Comparison of ENCODE assay signal across 1 cellular context in the genomic region with DNA sequence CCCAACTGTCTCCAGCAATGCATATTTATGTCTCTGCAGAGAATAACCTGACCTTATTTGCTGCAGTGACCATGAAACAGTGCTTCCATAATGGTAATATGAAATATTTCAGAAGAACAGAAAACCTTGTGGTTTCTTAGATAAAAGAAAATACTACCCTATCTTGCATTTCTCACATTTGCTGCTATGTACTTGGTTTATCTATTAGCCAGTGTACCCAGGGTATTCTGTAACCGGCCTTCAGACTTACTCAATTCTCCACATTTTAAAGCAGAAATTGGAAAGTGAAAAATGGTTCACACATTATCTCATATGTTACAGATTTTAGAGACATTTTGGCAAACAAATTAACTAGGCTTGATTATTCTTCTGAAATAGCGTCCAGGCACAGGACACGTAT.
TF ChIP-seq lines count a peak whose summit lies in the region.

No MANE protein-coding gene starts in this region.

TF ChIP-seq in K562, 482 proteins besides CTCF, POLR2A, EP300 and RAD21 (continued from another document):
- TF ChIP-seq, protein P1, sequence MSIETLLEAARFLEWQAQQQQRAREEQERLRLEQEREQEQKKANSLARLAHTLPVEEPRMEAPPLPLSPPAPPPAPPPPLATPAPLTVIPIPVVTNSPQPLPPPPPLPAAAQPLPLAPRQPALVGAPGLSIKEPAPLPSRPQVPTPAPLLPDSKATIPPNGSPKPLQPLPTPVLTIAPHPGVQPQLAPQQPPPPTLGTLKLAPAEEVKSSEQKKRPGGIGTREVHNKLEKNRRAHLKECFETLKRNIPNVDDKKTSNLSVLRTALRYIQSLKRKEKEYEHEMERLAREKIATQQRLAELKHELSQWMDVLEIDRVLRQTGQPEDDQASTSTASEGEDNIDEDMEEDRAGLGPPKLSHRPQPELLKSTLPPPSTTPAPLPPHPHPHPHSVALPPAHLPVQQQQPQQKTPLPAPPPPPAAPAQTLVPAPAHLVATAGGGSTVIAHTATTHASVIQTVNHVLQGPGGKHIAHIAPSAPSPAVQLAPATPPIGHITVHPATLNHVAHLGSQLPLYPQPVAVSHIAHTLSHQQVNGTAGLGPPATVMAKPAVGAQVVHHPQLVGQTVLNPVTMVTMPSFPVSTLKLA (conservative IDR thresholded peaks at IDR 0.05): 0 out of 4 replicates have a peak, but pooled peaks of 1 of the 2 experiments have one; percentile 3
- no peak for TF ChIP-seq HEY1 (CRISPR knock-in tag; IDR thresholded peaks at IDR 0.05; ENCODE audit: borderline replicate concordance)
- TF ChIP-seq MTA2 (IDR thresholded peaks at IDR 0.05; ENCODE audit: low read depth): peak; percentile 44
- peak; percentile 87 for TF ChIP-seq TEAD4 (IDR thresholded peaks at IDR 0.05; ENCODE audit: low read length)
- TF ChIP-seq TEAD4 (CRISPR knock-in tag; IDR thresholded peaks at IDR 0.05; ENCODE audit: borderline replicate concordance): no peak
- TF ChIP-seq LARP7 (IDR thresholded peaks at IDR 0.05): no peak
- no peak for TF ChIP-seq KAT7 (CRISPR knock-in tag; IDR thresholded peaks at IDR 0.05; ENCODE audit: borderline replicate concordance)
- no peak for TF ChIP-seq JUN (IDR thresholded peaks at IDR 0.05; ENCODE audit: borderline replicate concordance, low read depth, low read length)
- TF ChIP-seq JUN (CRISPR knock-in tag; IDR thresholded peaks at IDR 0.05; ENCODE audit: borderline replicate concordance): no peak
- peak; percentile 45 for TF ChIP-seq HDAC3 (IDR thresholded peaks at IDR 0.05; ENCODE audit: borderline replicate concordance, partially characterized antibody)
- TF ChIP-seq MCM2 (IDR thresholded peaks at IDR 0.05; ENCODE audit: low read depth): no peak
- no peak for TF ChIP-seq NELFE (IDR thresholded peaks at IDR 0.05; ENCODE audit: insufficient read depth, insufficient read length)
- TF ChIP-seq, protein P2, sequence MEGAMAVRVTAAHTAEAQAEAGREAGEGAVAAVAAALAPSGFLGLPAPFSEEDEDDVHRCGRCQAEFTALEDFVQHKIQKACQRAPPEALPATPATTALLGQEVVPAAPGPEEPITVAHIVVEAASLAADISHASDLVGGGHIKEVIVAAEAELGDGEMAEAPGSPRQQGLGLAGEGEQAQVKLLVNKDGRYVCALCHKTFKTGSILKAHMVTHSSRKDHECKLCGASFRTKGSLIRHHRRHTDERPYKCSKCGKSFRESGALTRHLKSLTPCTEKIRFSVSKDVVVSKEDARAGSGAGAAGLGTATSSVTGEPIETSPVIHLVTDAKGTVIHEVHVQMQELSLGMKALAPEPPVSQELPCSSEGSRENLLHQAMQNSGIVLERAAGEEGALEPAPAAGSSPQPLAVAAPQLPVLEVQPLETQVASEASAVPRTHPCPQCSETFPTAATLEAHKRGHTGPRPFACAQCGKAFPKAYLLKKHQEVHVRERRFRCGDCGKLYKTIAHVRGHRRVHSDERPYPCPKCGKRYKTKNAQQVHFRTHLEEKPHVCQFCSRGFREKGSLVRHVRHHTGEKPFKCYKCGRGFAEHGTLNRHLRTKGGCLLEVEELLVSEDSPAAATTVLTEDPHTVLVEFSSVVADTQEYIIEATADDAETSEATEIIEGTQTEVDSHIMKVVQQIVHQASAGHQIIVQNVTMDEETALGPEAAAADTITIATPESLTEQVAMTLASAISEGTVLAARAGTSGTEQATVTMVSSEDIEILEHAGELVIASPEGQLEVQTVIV (CRISPR knock-in tag; IDR thresholded peaks at IDR 0.05; ENCODE audit: borderline replicate concordance): no peak
- peak; percentile 58; the same call in 1 of the 2 replicates for TF ChIP-seq SMARCA4 (IDR thresholded peaks at IDR 0.05)
- no peak for TF ChIP-seq ZNF175 (CRISPR knock-in tag; IDR thresholded peaks at IDR 0.05; ENCODE audit: low read depth)
- TF ChIP-seq NFIC (IDR thresholded peaks at IDR 0.05): peak; percentile 45; the same call in 1 of the 2 replicates
- TF ChIP-seq ZNF778 (CRISPR knock-in tag; IDR thresholded peaks at IDR 0.05): no peak
- no peak for TF ChIP-seq MAZ (CRISPR knock-in tag; conservative IDR thresholded peaks at IDR 0.05 in 1 of 2, IDR thresholded peaks at IDR 0.05 in 1 of 2)
- no peak for TF ChIP-seq ZNF57 (CRISPR knock-in tag; IDR thresholded peaks at IDR 0.05)
- peak; percentile 52 for TF ChIP-seq CCNT2 (IDR thresholded peaks at IDR 0.05; ENCODE audit: borderline replicate concordance, extremely low read depth, insufficient read length, low read depth, low read length)
- TF ChIP-seq, protein P3, sequence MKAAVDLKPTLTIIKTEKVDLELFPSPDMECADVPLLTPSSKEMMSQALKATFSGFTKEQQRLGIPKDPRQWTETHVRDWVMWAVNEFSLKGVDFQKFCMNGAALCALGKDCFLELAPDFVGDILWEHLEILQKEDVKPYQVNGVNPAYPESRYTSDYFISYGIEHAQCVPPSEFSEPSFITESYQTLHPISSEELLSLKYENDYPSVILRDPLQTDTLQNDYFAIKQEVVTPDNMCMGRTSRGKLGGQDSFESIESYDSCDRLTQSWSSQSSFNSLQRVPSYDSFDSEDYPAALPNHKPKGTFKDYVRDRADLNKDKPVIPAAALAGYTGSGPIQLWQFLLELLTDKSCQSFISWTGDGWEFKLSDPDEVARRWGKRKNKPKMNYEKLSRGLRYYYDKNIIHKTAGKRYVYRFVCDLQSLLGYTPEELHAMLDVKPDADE (conservative IDR thresholded peaks at IDR 0.05; ENCODE audit: control insufficient read depth, low read depth, low read length): no peak
- TF ChIP-seq ZNF764 (CRISPR knock-in tag; IDR thresholded peaks at IDR 0.05; ENCODE audit: low read depth): no peak
- no peak for TF ChIP-seq ZNF224 (CRISPR knock-in tag; IDR thresholded peaks at IDR 0.05)
- TF ChIP-seq, protein P4, sequence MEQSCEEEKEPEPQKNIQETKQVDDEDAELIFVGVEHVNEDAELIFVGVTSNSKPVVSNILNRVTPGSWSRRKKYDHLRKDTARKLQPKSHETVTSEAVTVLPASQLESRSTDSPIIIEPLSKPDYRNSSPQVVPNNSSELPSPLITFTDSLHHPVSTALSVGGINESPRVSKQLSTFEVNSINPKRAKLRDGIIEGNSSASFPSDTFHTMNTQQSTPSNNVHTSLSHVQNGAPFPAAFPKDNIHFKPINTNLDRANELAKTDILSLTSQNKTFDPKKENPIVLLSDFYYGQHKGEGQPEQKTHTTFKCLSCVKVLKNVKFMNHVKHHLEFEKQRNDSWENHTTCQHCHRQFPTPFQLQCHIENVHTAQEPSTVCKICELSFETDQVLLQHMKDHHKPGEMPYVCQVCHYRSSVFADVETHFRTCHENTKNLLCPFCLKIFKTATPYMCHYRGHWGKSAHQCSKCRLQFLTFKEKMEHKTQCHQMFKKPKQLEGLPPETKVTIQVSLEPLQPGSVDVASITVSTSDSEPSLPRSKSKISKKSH (CRISPR knock-in tag; IDR thresholded peaks at IDR 0.05): no peak
- no peak for TF ChIP-seq CBX3 (IDR thresholded peaks at IDR 0.05; ENCODE audit: borderline replicate concordance in 1 of 2, low read length in 2 of 2)
- TF ChIP-seq RBM34 (IDR thresholded peaks at IDR 0.05; ENCODE audit: borderline replicate concordance, insufficient read depth, low read length): no peak
- peak; percentile 41; the same call in 1 of the 2 replicates for TF ChIP-seq FOXM1 (IDR thresholded peaks at IDR 0.05; ENCODE audit: low read depth)
- no peak for TF ChIP-seq FOXM1 (CRISPR knock-in tag; IDR thresholded peaks at IDR 0.05; ENCODE audit: low read depth)
- peak; percentile 55 for TF ChIP-seq DPF2 (IDR thresholded peaks at IDR 0.05)
- TF ChIP-seq NR4A1 (CRISPR knock-in tag; IDR thresholded peaks at IDR 0.05): no peak
- no peak for TF ChIP-seq NR4A1 (tag; IDR thresholded peaks at IDR 0.05)
- TF ChIP-seq, protein P5, sequence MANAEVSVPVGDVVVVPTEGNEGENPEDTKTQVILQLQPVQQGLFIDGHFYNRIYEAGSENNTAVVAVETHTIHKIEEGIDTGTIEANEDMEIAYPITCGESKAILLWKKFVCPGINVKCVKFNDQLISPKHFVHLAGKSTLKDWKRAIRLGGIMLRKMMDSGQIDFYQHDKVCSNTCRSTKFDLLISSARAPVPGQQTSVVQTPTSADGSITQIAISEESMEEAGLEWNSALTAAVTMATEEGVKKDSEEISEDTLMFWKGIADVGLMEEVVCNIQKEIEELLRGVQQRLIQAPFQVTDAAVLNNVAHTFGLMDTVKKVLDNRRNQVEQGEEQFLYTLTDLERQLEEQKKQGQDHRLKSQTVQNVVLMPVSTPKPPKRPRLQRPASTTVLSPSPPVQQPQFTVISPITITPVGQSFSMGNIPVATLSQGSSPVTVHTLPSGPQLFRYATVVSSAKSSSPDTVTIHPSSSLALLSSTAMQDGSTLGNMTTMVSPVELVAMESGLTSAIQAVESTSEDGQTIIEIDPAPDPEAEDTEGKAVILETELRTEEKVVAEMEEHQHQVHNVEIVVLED (CRISPR knock-in tag; IDR thresholded peaks at IDR 0.05): no peak
- TF ChIP-seq, protein P6, sequence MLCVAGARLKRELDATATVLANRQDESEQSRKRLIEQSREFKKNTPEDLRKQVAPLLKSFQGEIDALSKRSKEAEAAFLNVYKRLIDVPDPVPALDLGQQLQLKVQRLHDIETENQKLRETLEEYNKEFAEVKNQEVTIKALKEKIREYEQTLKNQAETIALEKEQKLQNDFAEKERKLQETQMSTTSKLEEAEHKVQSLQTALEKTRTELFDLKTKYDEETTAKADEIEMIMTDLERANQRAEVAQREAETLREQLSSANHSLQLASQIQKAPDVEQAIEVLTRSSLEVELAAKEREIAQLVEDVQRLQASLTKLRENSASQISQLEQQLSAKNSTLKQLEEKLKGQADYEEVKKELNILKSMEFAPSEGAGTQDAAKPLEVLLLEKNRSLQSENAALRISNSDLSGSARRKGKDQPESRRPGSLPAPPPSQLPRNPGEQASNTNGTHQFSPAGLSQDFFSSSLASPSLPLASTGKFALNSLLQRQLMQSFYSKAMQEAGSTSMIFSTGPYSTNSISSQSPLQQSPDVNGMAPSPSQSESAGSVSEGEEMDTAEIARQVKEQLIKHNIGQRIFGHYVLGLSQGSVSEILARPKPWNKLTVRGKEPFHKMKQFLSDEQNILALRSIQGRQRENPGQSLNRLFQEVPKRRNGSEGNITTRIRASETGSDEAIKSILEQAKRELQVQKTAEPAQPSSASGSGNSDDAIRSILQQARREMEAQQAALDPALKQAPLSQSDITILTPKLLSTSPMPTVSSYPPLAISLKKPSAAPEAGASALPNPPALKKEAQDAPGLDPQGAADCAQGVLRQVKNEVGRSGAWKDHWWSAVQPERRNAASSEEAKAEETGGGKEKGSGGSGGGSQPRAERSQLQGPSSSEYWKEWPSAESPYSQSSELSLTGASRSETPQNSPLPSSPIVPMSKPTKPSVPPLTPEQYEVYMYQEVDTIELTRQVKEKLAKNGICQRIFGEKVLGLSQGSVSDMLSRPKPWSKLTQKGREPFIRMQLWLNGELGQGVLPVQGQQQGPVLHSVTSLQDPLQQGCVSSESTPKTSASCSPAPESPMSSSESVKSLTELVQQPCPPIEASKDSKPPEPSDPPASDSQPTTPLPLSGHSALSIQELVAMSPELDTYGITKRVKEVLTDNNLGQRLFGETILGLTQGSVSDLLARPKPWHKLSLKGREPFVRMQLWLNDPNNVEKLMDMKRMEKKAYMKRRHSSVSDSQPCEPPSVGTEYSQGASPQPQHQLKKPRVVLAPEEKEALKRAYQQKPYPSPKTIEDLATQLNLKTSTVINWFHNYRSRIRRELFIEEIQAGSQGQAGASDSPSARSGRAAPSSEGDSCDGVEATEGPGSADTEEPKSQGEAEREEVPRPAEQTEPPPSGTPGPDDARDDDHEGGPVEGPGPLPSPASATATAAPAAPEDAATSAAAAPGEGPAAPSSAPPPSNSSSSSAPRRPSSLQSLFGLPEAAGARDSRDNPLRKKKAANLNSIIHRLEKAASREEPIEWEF (CRISPR knock-in tag; IDR thresholded peaks at IDR 0.05): no peak
